Comparison of ENCODE assay signal across 10 cellular contexts in genomic region chr13:41384749-41385503, GRCh38.
DNase-seq lines count a peak whose midpoint lies in the region; ATAC-seq, FAIRE-seq and TF ChIP-seq lines count a peak whose summit lies in the region.
"Had no signal": no experiment of that assay in that cellular context is flagged by ENCODE, and none has a peak within 500 bp of the region (broad histone marks: within the 10 kb centered on the region; RNA-seq: fewer than 3 reads in every experiment).

No MANE protein-coding gene starts in this region.

- TF ChIP-seq EP300 in H1 (IDR thresholded peaks at IDR 0.05; ENCODE audit: borderline replicate concordance in 1 of 2, low read depth in 2 of 2, low read length in 2 of 2), result no peak

- no peak overlapping the region for H3K9ac ChIP-seq in H1 (replicated peaks in 1 of 4; ENCODE audit: extremely low read depth in 1 of 4, low read depth in 3 of 4, low read length in 3 of 4)
- H3K9ac ChIP-seq: parathyroid adenoma had no signal

- DNase-seq in GM10266 (ENCODE audit: extremely low spot score) (peak; percentile 7), NB4 (ENCODE audit: low read depth) (peak; percentile 21), H1 (ENCODE audit: low read depth in 1 of 2, low spot score in 2 of 2) (no peak), progenitor cell of endocrine pancreas (ENCODE audit: low spot score, unreplicated experiment) (no peak), aorta (no peak), COR-L47 (lab: John Stamatoyannopoulos, UW) (no peak), NCI-H1417 treated with DMSO at 0.1 percent for 48 hours (lab: John Stamatoyannopoulos, UW) (no peak)

- no peaks in the 10 kb centered on the region for H4K20me1 ChIP-seq in H1 (replicated peaks in 1 of 2; ENCODE audit: control insufficient read depth in 1 of 2, insufficient read depth in 2 of 2, low read length in 2 of 2)

- no peak overlapping the region for H3K4me2 ChIP-seq in H1 (ENCODE audit: insufficient read depth in 1 of 2, low read depth in 2 of 2, low read length in 2 of 2)

- H2BK15ac ChIP-seq in H1 (ENCODE audit: low read length), result no peak overlapping the region

- H3K9me3 ChIP-seq in H1 (ENCODE audit: insufficient read depth in 2 of 2, low read depth in 1 of 2, low read length in 1 of 2) (no peaks in the 10 kb centered on the region), aorta (ENCODE audit: control insufficient read depth, low read length) (no peaks in the 10 kb centered on the region)

- no peak overlapping the region for H4K91ac ChIP-seq in H1 (replicated peaks; ENCODE audit: insufficient read length, low read length)

- H3K56ac ChIP-seq in H1 (replicated peaks; ENCODE audit: insufficient read length, low read depth, low read length), result no peak overlapping the region

- intact Hi-C loops in aorta (cut with DNase I), result no loop called here

- no peak overlapping the region for H2BK120ac ChIP-seq in H1 (replicated peaks; ENCODE audit: low read depth, low read length)

- no peak for FAIRE-seq in H1 (lab: Jason Lieb, UNC)

- peak; percentile 33 to 36; a peak in 3 of 4 replicates for TF ChIP-seq RAD21 in H1 (IDR thresholded peaks at IDR 0.05 in 1 of 2, conservative IDR thresholded peaks at IDR 0.05 in 1 of 2; ENCODE audit: low read depth in 2 of 2, low read length in 2 of 2)

- no peak for TF ChIP-seq CTCF in GM10266 (IDR thresholded peaks at IDR 0.05; ENCODE audit: control insufficient read depth, insufficient read depth, low read depth, missing control alignments)
- TF ChIP-seq CTCF in NB4 (IDR thresholded peaks at IDR 0.05; ENCODE audit: low read depth, low read length), result peak; percentile 37
- peak in 2 of 3 experiments; percentile 4 to 26; a peak in 1 of 4 replicates for TF ChIP-seq CTCF in H1 (IDR thresholded peaks at IDR 0.05; ENCODE audit: control extremely low read depth in 1 of 3, insufficient read depth in 1 of 3, low read depth in 1 of 3, low read length in 3 of 3)
- peak; percentile 55 for TF ChIP-seq CTCF in progenitor cell of endocrine pancreas (IDR thresholded peaks at IDR 0.05; ENCODE audit: unreplicated experiment)

- H2BK12ac ChIP-seq in H1 (ENCODE audit: low read depth, low read length), result no peak overlapping the region

- no peak overlapping the region for H2AK5ac ChIP-seq in H1 (ENCODE audit: low read depth, low read length)

- H3K79me2 ChIP-seq in H1 (ENCODE audit: control insufficient read depth in 1 of 2, insufficient read depth in 2 of 2, low read length in 2 of 2), result no peaks in the 10 kb centered on the region
- H3K79me2 ChIP-seq: parathyroid adenoma had no signal

- H3K4me3 Mint-ChIP-seq in progenitor cell of endocrine pancreas (ENCODE audit: low read depth), result no peak overlapping the region
- H3K4me3 Mint-ChIP-seq: stimulated activated memory B cell treated with anti-CD40 and anti-IgM and Interleukin-4, amounts not matched to agents 10 μg/mL and 1 μg/mL and 100 μg/mL, for 72 hours had no signal

- no peak overlapping the region for H3K23ac ChIP-seq in H1 (ENCODE audit: insufficient read length)

- POLR2A ChIA-PET in H1 (lab: Charles Lee; ENCODE audit: partially characterized antibody), result no interaction called here

- H2AFZ ChIP-seq in H1 (ENCODE audit: low read length), result no peak overlapping the region
- H2AFZ ChIP-seq: parathyroid adenoma had no signal

- H3K79me1 ChIP-seq in H1 (ENCODE audit: low read depth, low read length), result no peaks in the 10 kb centered on the region

- TF ChIP-seq POLR2A in NB4 (IDR thresholded peaks at IDR 0.05; ENCODE audit: extremely low read depth, insufficient read length) (no peak), H1 (IDR thresholded peaks at IDR 0.05; ENCODE audit: control extremely low read depth in 1 of 2, low read depth in 2 of 2, low read length in 2 of 2) (no peak)

- no peaks in the 10 kb centered on the region for H3K4me1 ChIP-seq in H1 (replicated peaks in 1 of 4; ENCODE audit: control insufficient read depth in 3 of 4, insufficient read depth in 4 of 4, low read length in 3 of 4)
- H3K4me1 ChIP-seq in aorta (ENCODE audit: control insufficient read depth in 1 of 2, insufficient read depth in 2 of 2, low read length in 2 of 2), result no peaks in the 10 kb centered on the region
- H3K4me1 ChIP-seq: parathyroid adenoma had no signal

- no peaks in the 10 kb centered on the region for H3K23me2 ChIP-seq in H1 (ENCODE audit: low read depth, low read length)

- no peak overlapping the region for H3K18ac ChIP-seq in H1 (ENCODE audit: extremely low read depth, low read length)

- H3K9me3 Mint-ChIP-seq in progenitor cell of endocrine pancreas (ENCODE audit: low read depth), result no peaks in the 10 kb centered on the region
- H3K9me3 Mint-ChIP-seq: stimulated activated memory B cell treated with anti-CD40 and anti-IgM and Interleukin-4, amounts not matched to agents 10 μg/mL and 1 μg/mL and 100 μg/mL, for 72 hours had no signal

- no peaks in the 10 kb centered on the region for H3K4me1 Mint-ChIP-seq in progenitor cell of endocrine pancreas (ENCODE audit: low read depth)
- H3K4me1 Mint-ChIP-seq: stimulated activated memory B cell treated with anti-CD40 and anti-IgM and Interleukin-4, amounts not matched to agents 10 μg/mL and 1 μg/mL and 100 μg/mL, for 72 hours had no signal

- H2BK5ac ChIP-seq in H1 (ENCODE audit: low read depth, low read length), result no peak overlapping the region

- no peak overlapping the region for H3K4ac ChIP-seq in H1 (replicated peaks; ENCODE audit: insufficient read length, low read depth, low read length)

- WGBS in H1 (ENCODE audit: extremely low coverage in 1 of 2, insufficient coverage in 1 of 2, insufficient read length in 1 of 2, insufficient replicate concordance in 2 of 2, low coverage in 1 of 2, low lambda C conversion rate in 2 of 2, missing lambda C conversion rate in 1 of 2), 2 experiments, result 93% methylated on average over 20 of the region's 20 CpGs; no CpG with 5 or more reads in 1 of the 2 experiments
- WGBS in aorta, 2 donors, result 85 to 87% methylated on average over 20 of the region's 20 CpGs

- no peak overlapping the region for H4K8ac ChIP-seq in H1 (ENCODE audit: extremely low read depth, insufficient read depth, low read length)

- H3K27ac Mint-ChIP-seq in progenitor cell of endocrine pancreas, result no peak overlapping the region
- H3K27ac Mint-ChIP-seq: stimulated activated memory B cell treated with anti-CD40 and anti-IgM and Interleukin-4, amounts not matched to agents 10 μg/mL and 1 μg/mL and 100 μg/mL, for 72 hours had no signal

- H3K36me3 Mint-ChIP-seq in progenitor cell of endocrine pancreas (ENCODE audit: insufficient read depth), result no peaks in the 10 kb centered on the region
- H3K36me3 Mint-ChIP-seq: stimulated activated memory B cell treated with anti-CD40 and anti-IgM and Interleukin-4, amounts not matched to agents 10 μg/mL and 1 μg/mL and 100 μg/mL, for 72 hours had no signal

- no peak overlapping the region for H4K5ac ChIP-seq in H1 (ENCODE audit: insufficient read length, low read depth, low read length)

- H3K27me3 ChIP-seq in H1 (replicated peaks in 1 of 4; ENCODE audit: control insufficient read depth in 3 of 4, extremely low read depth in 1 of 4, insufficient read depth in 3 of 4, low read length in 3 of 4), result no peaks in the 10 kb centered on the region
- no peaks in the 10 kb centered on the region for H3K27me3 ChIP-seq in aorta (ENCODE audit: control insufficient read depth in 1 of 2, insufficient read depth in 2 of 2, low read length in 1 of 2)

- no peak overlapping the region for H3K27ac ChIP-seq in H1 (ENCODE audit: low read depth, low read length)
- no peak overlapping the region for H3K27ac ChIP-seq in aorta (ENCODE audit: low read depth in 1 of 2, low read length in 2 of 2)
- H3K27ac ChIP-seq: parathyroid adenoma had no signal

- no peak overlapping the region for H3K14ac ChIP-seq in H1 (ENCODE audit: insufficient read length)

- no peaks in the 10 kb centered on the region for H3K27me3 Mint-ChIP-seq in progenitor cell of endocrine pancreas

- H3K4me3 ChIP-seq in NB4 (ENCODE audit: low read depth, low read length) (no peak overlapping the region), H1 (ENCODE audit: extremely low read depth in 1 of 4, insufficient read depth in 2 of 4, low read depth in 3 of 4, low read length in 4 of 4) (no peak overlapping the region), aorta (ENCODE audit: low read length in 2 of 2) (no peak overlapping the region)

- CTCF ChIA-PET in H1 (lab: Charles Lee; ENCODE audit: partially characterized antibody), result interaction anchor here (0.6 to 2.9 kb wide), 14 partner anchors 9 to 329 kb away, joined by 3 to 16 read pairs (median 4); no protein-coding TSS in a partner anchor

- H3K36me3 ChIP-seq in H1 (ENCODE audit: control insufficient read depth in 2 of 4, insufficient read depth in 4 of 4, low read length in 3 of 4) (no peaks in the 10 kb centered on the region), aorta (ENCODE audit: control insufficient read depth in 1 of 2, insufficient read depth in 2 of 2, low read length in 1 of 2) (no peaks in the 10 kb centered on the region)

- ATAC-seq in aorta (ENCODE audit: low FRiP score) (no peak), GM19351 (IDR thresholded peaks at IDR 0.05; ENCODE audit: unreplicated experiment) (no peak)
- ATAC-seq: stimulated activated memory B cell treated with anti-CD40 and anti-IgM and Interleukin-4, amounts not matched to agents 10 μg/mL and 1 μg/mL and 100 μg/mL, for 72 hours had no signal

- no peak overlapping the region for H2BK20ac ChIP-seq in H1 (ENCODE audit: low read length)

TF ChIP-seq in H1, 55 proteins besides CTCF, POLR2A, EP300 and RAD21:
- TF ChIP-seq BACH1 (IDR thresholded peaks at IDR 0.05; ENCODE audit: low read length) (no peak), BRCA1 (IDR thresholded peaks at IDR 0.05; ENCODE audit: low read depth, low read length) (no peak), SRF (IDR thresholded peaks at IDR 0.05; ENCODE audit: low read depth, low read length) (no peak), SIX5 (IDR thresholded peaks at IDR 0.05; ENCODE audit: low read depth, low read length) (no peak)
TF ChIP-seq in H1: peak in this region for 0.

Comparison
In these comparisons a context has a peak if more than half of its experiments do, and no peak if none do; other contexts are left out.
1. DNase-seq: peak in GM10266 (single experiment) and NB4 (single experiment); none in H1 (0 of 2), progenitor cell of endocrine pancreas (single experiment), aorta (0 of 2), COR-L47 (single experiment) and NCI-H1417 treated with DMSO at 0.1 percent for 48 hours (single experiment).